ENCODE assay signal across 17 cellular contexts in genomic region chr22:22823126-22823804, GRCh38.
DNase-seq lines count a peak whose midpoint lies in the region; ATAC-seq, FAIRE-seq and TF ChIP-seq lines count a peak whose summit lies in the region.
"Had no signal": no experiment of that assay in that cellular context is flagged by ENCODE, and none has a peak within 500 bp of the region (broad histone marks: within the 10 kb centered on the region; RNA-seq: fewer than 3 reads in every experiment).

No MANE protein-coding gene starts in this region.

- peaks cover 11 to 25% (median 13%) of the 10 kb centered on the region in 3 donors for H3K36me3 Mint-ChIP-seq in immature natural killer cell

- H3K4me1 Mint-ChIP-seq in immature natural killer cell: peaks cover 85 to 86% of the 10 kb centered on the region in 2 donors

- ATAC-seq in HG02970 (IDR thresholded peaks at IDR 0.05; ENCODE audit: low FRiP score, unreplicated experiment) (no peak), HG03439 (IDR thresholded peaks at IDR 0.05; ENCODE audit: unreplicated experiment) (no peak)
- ATAC-seq: A549 had no signal

- peak overlapping the region; percentile 47 to 72 (median 58) for H3K4me3 Mint-ChIP-seq in immature natural killer cell

- DNase-seq in NCI-H2171 treated with DMSO at 0.1 percent for 48 hours (lab: John Stamatoyannopoulos, UW) (peak; percentile 12), NCI-H2171 (lab: John Stamatoyannopoulos, UW) (no peak), GM12891 (ENCODE audit: insufficient read length, low spot score) (no peak), UCSD-AML1 (lab: John Stamatoyannopoulos, UW; ENCODE audit: unreplicated experiment) (peak; percentile 41), immature natural killer cell (no peak), NCI-H1436 treated with DMSO at 0.1 percent for 48 hours (lab: John Stamatoyannopoulos, UW) (no peak)
- DNase-seq: activated CD4-positive, CD25-positive, alpha-beta regulatory T cell; activated gamma-delta T cell treated with Interleukin-2 at 50 U/mL for 16 hours; mesenchymal stem cell; NCI-H1092; NCI-H446 treated with DMSO at 0.1 percent for 48 hours had no signal

- H3K9me3 Mint-ChIP-seq in immature natural killer cell: no peaks in the 10 kb centered on the region

- peaks cover 3 to 10% (median 4%) of the 10 kb centered on the region in 3 donors for H3K27me3 Mint-ChIP-seq in immature natural killer cell (ENCODE audit: low read depth in 3 of 3)

- H3K27ac Mint-ChIP-seq in immature natural killer cell: peak overlapping the region; percentile 89 to 99 (median 94)

- TF ChIP-seq POLR2A in GM12891 (IDR thresholded peaks at IDR 0.05; ENCODE audit: low read depth, low read length): no peak

- peak; percentile 85 for FAIRE-seq in GM12891 (lab: Jason Lieb, UNC)
- FAIRE-seq: A549, D721Med, GM19239, H1 had no signal

TF ChIP-seq in GM12891, 5 proteins besides CTCF, POLR2A, EP300 and RAD21:
- no peak for TF ChIP-seq POU2F2 (IDR thresholded peaks at IDR 0.05; ENCODE audit: low read depth, low read length)
- TF ChIP-seq TAF1 (IDR thresholded peaks at IDR 0.05; ENCODE audit: low read depth, low read length): no peak
- no peak for TF ChIP-seq PAX5 (IDR thresholded peaks at IDR 0.05; ENCODE audit: insufficient read depth, low read length, severe bottlenecking)
- no peak for TF ChIP-seq POLR2AphosphoS5 (IDR thresholded peaks at IDR 0.05; ENCODE audit: low read depth, low read length)
- no peak for TF ChIP-seq SPI1 (IDR thresholded peaks at IDR 0.05; ENCODE audit: low read depth, low read length)

Comparison
In these comparisons a context has a peak if more than half of its experiments do, and no peak if none do; other contexts are left out.
1. DNase-seq: peak in NCI-H2171 treated with DMSO at 0.1 percent for 48 hours (single experiment) and UCSD-AML1 (single experiment); none in NCI-H2171 (single experiment), GM12891 (single experiment), immature natural killer cell (0 of 3) and NCI-H1436 treated with DMSO at 0.1 percent for 48 hours (single experiment).